32 cellular contexts compared by ENCODE assay signal in the genomic region with DNA sequence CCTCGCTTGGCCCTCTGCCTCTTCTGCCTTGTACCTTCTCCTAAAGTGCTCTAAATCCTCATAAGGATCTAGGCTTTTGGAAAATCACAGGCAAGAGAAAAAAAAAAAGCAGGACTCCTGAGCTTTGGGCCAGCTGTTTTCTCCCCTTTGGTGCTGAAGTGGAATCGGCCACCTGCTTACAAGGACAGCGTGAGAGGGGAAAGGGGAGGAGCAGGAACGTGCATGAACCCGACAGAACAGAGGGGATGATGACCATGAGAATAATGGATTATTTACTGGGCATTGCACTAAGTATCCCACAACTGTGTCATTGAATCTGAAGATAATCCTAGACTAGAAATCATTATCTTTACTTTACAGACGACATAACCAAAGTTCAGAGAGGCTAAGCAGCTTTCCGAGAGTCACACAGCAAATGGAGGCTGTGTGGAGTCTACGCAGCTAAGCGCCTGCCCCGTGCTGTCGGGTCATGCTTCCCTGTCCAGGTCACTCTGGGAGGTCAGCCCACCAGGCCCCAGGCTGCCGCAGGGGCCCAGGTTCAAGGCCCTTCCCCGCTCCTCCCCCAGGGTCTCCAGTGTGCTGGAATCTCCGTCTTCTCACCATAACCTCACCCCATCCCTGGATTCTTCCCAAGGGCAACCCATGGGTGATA.
DNase-seq lines count a peak whose midpoint lies in the region; ATAC-seq, FAIRE-seq and TF ChIP-seq lines count a peak whose summit lies in the region.
"Had no signal": no experiment of that assay in that cellular context is flagged by ENCODE, and none has a peak within 500 bp of the region (broad histone marks: within the 10 kb centered on the region; RNA-seq: fewer than 3 reads in every experiment).

No MANE protein-coding gene starts in this region.

- WGBS in K562 (ENCODE audit: insufficient coverage, low coverage, missing lambda C conversion rate) = 3% methylated on average over 8 of the region's 14 CpGs
- whole genome bisulfite sequencing in mesenchymal stem cell = 95% methylated on average over 11 of the region's 14 CpGs
- 92% methylated on average over 14 of the region's 14 CpGs for WGBS in upper lobe of left lung, 2 donors

- H3K18ac ChIP-seq in mesenchymal stem cell (ENCODE audit: low read depth in 1 of 2, low read length in 2 of 2) = peak overlapping the region in 1 of 2 experiments; percentile 64

- H4K20me1 ChIP-seq in K562 (replicated peaks; ENCODE audit: control insufficient read depth, insufficient read depth, low read length) = no peaks in the 10 kb centered on the region; the same call in 1 of the 2 replicates

- H3K9ac ChIP-seq in K562 (ENCODE audit: insufficient read depth in 1 of 2, low read depth in 2 of 2, low read length in 2 of 2) (no peak overlapping the region), mesenchymal stem cell (ENCODE audit: low read length) (no peak overlapping the region)

- DNase-seq in cardiac septum (ENCODE audit: low spot score) = peak; percentile 55
- no peak for DNase-seq in Right ventricle myocardium inferior (ENCODE audit: missing footprints)
- DNase-seq in K562 (ENCODE audit: extremely low read depth in 1 of 4, low spot score in 3 of 4) = no peak
- peak; percentile 44 for DNase-seq in mesenchymal stem cell
- no peak for DNase-seq in upper lobe of left lung
- DNase-seq in activated naive CD4-positive, alpha-beta T cell treated with anti-CD3 and anti-CD28 coated beads, Interleukin-2, amount 50 U/mL, for 16 hours = no peak
- no peak for DNase-seq in 8988T
- DNase-seq: activated CD4-positive, alpha-beta T cell treated with anti-CD3 and anti-CD28 coated beads for 48 hours; activated CD8-positive, alpha-beta memory T cell treated with anti-CD3 and anti-CD28 coated beads for 24 hours; activated naive CD8-positive, alpha-beta T cell treated with anti-CD3 and anti-CD28 coated beads, Interleukin-2, amount 10 ng/mL, durations not matched to agents 7 days and 5 days; activated T-cell treated with anti-CD3 and anti-CD28 coated beads for 4 hours; aorta; CD4-positive, alpha-beta T cell; DMS79 treated with DMSO at 0.1 percent for 48 hours; effector CD8-positive, alpha-beta T cell; GDM1; HFFc6; midbrain; MM.1S; naive thymus-derived CD4-positive, alpha-beta T cell; NCI-H1417; NCI-H2029; NCI-H526 treated with DMSO at 0.1 percent for 48 hours; occipital lobe; PC-9; SHP77 treated with DMSO at 0.1 percent for 48 hours; stimulated activated CD4-positive, alpha-beta T cell treated with anti-CD3 and anti-CD28 coated beads, Interleukin-15, amount 100 ng/mL, for 24 hours; stimulated activated CD4-positive, alpha-beta T cell treated with anti-CD3 and anti-CD28 coated beads, Interleukin-4, amount 100 ng/mL, for 4 hours had no signal

- no peaks in the 10 kb centered on the region for H3K36me3 ChIP-seq in K562 (ENCODE audit: control insufficient read depth, insufficient read depth, low read length)
- peaks cover 0 to 9% of the 10 kb centered on the region in 2 experiments for H3K36me3 ChIP-seq in mesenchymal stem cell (ENCODE audit: control insufficient read depth in 1 of 2, insufficient read depth in 2 of 2, low read depth in 1 of 2, low read length in 2 of 2)
- H3K36me3 ChIP-seq in upper lobe of left lung = no peaks in the 10 kb centered on the region
- H3K36me3 ChIP-seq: cardiac muscle cell had no signal

- peaks cover 4% of the 10 kb centered on the region for H3K9me1 ChIP-seq in K562 (ENCODE audit: control insufficient read depth, insufficient read depth, low read length)

- no peak overlapping the region for H2BK5ac ChIP-seq in mesenchymal stem cell (ENCODE audit: low read depth, low read length, poor library complexity, severe bottlenecking)

- no peak overlapping the region for H2AK5ac ChIP-seq in mesenchymal stem cell (ENCODE audit: low read length, severe bottlenecking)

- no peak overlapping the region for H3K23ac ChIP-seq in mesenchymal stem cell (ENCODE audit: low read length in 2 of 2)

- H3K4me3 ChIP-seq in K562 (no peak overlapping the region), mesenchymal stem cell (ENCODE audit: insufficient read depth in 1 of 2, low read depth in 1 of 2, low read length in 2 of 2) (no peak overlapping the region), upper lobe of left lung (no peak overlapping the region)
- H3K4me3 ChIP-seq: cardiac muscle cell, coronary artery, PC-9 had no signal

- H3K79me2 ChIP-seq in K562 (ENCODE audit: control insufficient read depth, insufficient read depth, low read length) = no peaks in the 10 kb centered on the region

- H3K79me1 ChIP-seq in mesenchymal stem cell (replicated peaks; ENCODE audit: low read length, poor library complexity, severe bottlenecking) = peaks cover 3% of the 10 kb centered on the region

- no TSS peak for BruUV-seq in K562 (replicated peaks; lab: Mats Ljungman, UMichigan)

- no peak overlapping the region for H4K91ac ChIP-seq in mesenchymal stem cell (ENCODE audit: low read length)

- in situ Hi-C loops in K562 (cut with MboI) = no loop called here

- no peak for FAIRE-seq in K562 (lab: Jason Lieb, UNC)
- FAIRE-seq: A204.1 had no signal

- no peak overlapping the region for H3K14ac ChIP-seq in mesenchymal stem cell (ENCODE audit: low read length in 2 of 2)

- CTCF ChIA-PET in K562 (lab: Yijun Ruan, JAX; ENCODE audit: low intra/inter-chr PET ratio) = no interaction called here

- no peak for TF ChIP-seq POLR2A in K562 (conservative IDR thresholded peaks at IDR 0.05)
- no peak for TF ChIP-seq POLR2A in upper lobe of left lung (IDR thresholded peaks at IDR 0.05)

- no peak overlapping the region for H3K4me2 ChIP-seq in K562 (ENCODE audit: insufficient read depth, low read length)
- H3K4me2 ChIP-seq in mesenchymal stem cell (ENCODE audit: low read length, poor library complexity, severe bottlenecking) = no peak overlapping the region

- no peak overlapping the region for H2BK15ac ChIP-seq in mesenchymal stem cell (ENCODE audit: low read depth, poor library complexity, severe bottlenecking)

- H3K27ac ChIP-seq in K562 (ENCODE audit: extremely low read depth, low read depth, low read length) = no peak overlapping the region
- no peak overlapping the region for H3K27ac ChIP-seq in mesenchymal stem cell (ENCODE audit: low read length, poor library complexity, severe bottlenecking)
- H3K27ac ChIP-seq in upper lobe of left lung = peak overlapping the region in 3 of 4 donors; percentile 6 to 80 (median 70)
- H3K27ac ChIP-seq: cardiac muscle cell, PC-9 had no signal

- H3K27me3 ChIP-seq in K562 (ENCODE audit: control insufficient read depth in 2 of 2, insufficient read depth in 2 of 2, low read length in 2 of 2) = peaks cover 0 to 46% of the 10 kb centered on the region in 2 experiments; a peak in 2 of 5 replicates
- H3K27me3 ChIP-seq in mesenchymal stem cell (ENCODE audit: control insufficient read depth in 1 of 2, insufficient read depth in 1 of 2, low read length in 2 of 2) = peaks cover 0 to 44% of the 10 kb centered on the region in 2 experiments
- no peaks in the 10 kb centered on the region for H3K27me3 ChIP-seq in upper lobe of left lung

- intact Hi-C loops in cardiac septum (cut with DNase I) (no loop called here), Right ventricle myocardium inferior (cut with DNase I) (no loop called here), K562 (cut with micrococcal nuclease) (no loop called here)

- H2BK120ac ChIP-seq in mesenchymal stem cell (ENCODE audit: low read depth, low read length) = no peak overlapping the region

- TF ChIP-seq RAD21 in K562 (CRISPR knock-in tag; conservative IDR thresholded peaks at IDR 0.05 in 1 of 2, IDR thresholded peaks at IDR 0.05 in 1 of 2) = no peak

- H4K8ac ChIP-seq in mesenchymal stem cell (ENCODE audit: low read length) = no peak overlapping the region

- TF ChIP-seq EP300 in K562 (IDR thresholded peaks at IDR 0.05; ENCODE audit: low read length) (no peak), upper lobe of left lung (IDR thresholded peaks at IDR 0.05) (no peak)

- POLR2A ChIA-PET in K562 (lab: Yijun Ruan, JAX) = no interaction called here

- no peak for TF ChIP-seq CTCF in K562 (IDR thresholded peaks at IDR 0.05 in 2 of 3, conservative IDR thresholded peaks at IDR 0.05 in 1 of 3; ENCODE audit: insufficient read depth in 2 of 3, low read depth in 1 of 3, low read length in 3 of 3)
- no peak for TF ChIP-seq CTCF in upper lobe of left lung (IDR thresholded peaks at IDR 0.05)

- no peak overlapping the region for H2AFZ ChIP-seq in K562 (ENCODE audit: low read depth, low read length)
- no peak overlapping the region for H2AFZ ChIP-seq in mesenchymal stem cell (ENCODE audit: low read depth, low read length)
- H2AFZ ChIP-seq: PC-9 had no signal

- peak overlapping the region; percentile 11 to 45 for H2BK12ac ChIP-seq in mesenchymal stem cell (ENCODE audit: low read length in 2 of 2)

- ATAC-seq in Right ventricle myocardium inferior = no peak
- no peak for ATAC-seq in K562
- no peak for ATAC-seq in upper lobe of left lung (ENCODE audit: low FRiP score in 2 of 2)
- no peak for ATAC-seq in HG03378 (IDR thresholded peaks at IDR 0.05; ENCODE audit: unreplicated experiment)
- ATAC-seq: naive thymus-derived CD4-positive, alpha-beta T cell had no signal

- no peak overlapping the region for H3K4ac ChIP-seq in mesenchymal stem cell (ENCODE audit: low read depth in 1 of 2, low read length in 2 of 2)

- H3K9me3 ChIP-seq in K562 (replicated peaks; ENCODE audit: control insufficient read depth, insufficient read depth, low read depth, low read length) (no peaks in the 10 kb centered on the region), mesenchymal stem cell (ENCODE audit: control insufficient read depth, low read length) (no peaks in the 10 kb centered on the region), upper lobe of left lung (no peaks in the 10 kb centered on the region)

- H3K4me1 ChIP-seq in K562 (replicated peaks in 1 of 2; ENCODE audit: control insufficient read depth in 2 of 2, insufficient read depth in 2 of 2, low read length in 2 of 2) = peaks cover 0 to 4% of the 10 kb centered on the region in 2 experiments; a peak in 1 of 5 replicates
- H3K4me1 ChIP-seq in mesenchymal stem cell (ENCODE audit: control insufficient read depth, insufficient read depth, low read depth, low read length) = peaks cover 41% of the 10 kb centered on the region
- H3K4me1 ChIP-seq in upper lobe of left lung = peaks cover 22 to 52% (median 43%) of the 10 kb centered on the region in 4 donors

TF ChIP-seq in K562, 482 proteins besides CTCF, POLR2A, EP300 and RAD21:
- TF ChIP-seq RBM25 (IDR thresholded peaks at IDR 0.05; ENCODE audit: low read depth, low read length, severe bottlenecking) = peak; percentile 24
- TF ChIP-seq PRPF4 (IDR thresholded peaks at IDR 0.05; ENCODE audit: insufficient read depth, low read depth, low read length, poor library complexity, severe bottlenecking) = no peak

Comparison
In these comparisons a context has a peak if more than half of its experiments do, and no peak if none do; other contexts are left out.
1. DNase-seq: peak in cardiac septum (single experiment) and mesenchymal stem cell (single experiment); none in Right ventricle myocardium inferior (single experiment), K562 (0 of 4), upper lobe of left lung (0 of 2), activated naive CD4-positive, alpha-beta T cell treated with anti-CD3 and anti-CD28 coated beads, Interleukin-2, amount 50 U/mL, for 16 hours (single experiment) and 8988T (single experiment).
2. H3K27ac ChIP-seq: peak in upper lobe of left lung (3 of 4); none in K562 (single experiment) and mesenchymal stem cell (single experiment).